In the genomic region with DNA sequence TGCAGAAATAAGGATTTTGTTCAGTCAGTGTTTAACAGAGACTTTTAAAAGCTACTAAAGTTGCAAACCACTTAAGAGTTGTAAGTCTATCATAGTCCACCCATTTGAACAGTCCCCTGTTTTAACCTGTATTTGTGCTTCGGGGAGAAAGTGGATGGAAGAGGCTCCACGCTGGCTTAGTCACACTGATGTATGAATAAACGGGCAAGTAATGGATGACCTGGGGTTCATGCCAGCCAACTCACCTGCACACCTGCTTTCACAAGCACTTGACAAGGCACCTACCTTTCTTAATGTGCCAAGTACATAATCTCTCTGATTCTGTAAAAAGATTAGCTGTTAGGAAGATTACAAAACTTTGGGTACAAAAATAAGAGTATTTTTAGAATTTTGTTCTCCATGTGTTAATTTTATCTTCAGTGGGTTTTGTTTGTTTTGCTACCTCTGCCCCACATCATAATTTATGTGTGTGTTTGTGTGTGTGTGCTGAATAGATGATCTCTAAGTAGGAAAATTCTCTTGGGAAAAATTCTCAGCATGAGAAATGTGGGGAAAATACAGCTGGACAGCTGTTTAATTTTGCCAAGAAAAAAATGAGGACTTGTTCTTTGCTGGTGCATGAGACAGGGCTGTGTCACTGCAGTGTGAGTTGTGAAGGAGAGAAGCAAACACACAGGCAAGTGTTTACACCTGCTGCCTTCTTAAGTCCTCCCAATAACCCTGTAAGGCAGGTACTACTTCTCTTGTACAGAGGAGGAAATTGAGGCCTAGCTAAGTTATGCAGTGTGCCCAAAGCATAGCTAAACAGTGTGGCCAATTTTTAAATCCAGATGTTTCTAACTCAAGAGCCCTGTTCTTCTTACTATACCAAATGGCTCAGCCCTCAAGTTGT, we compare ENCODE assay signal across 29 cellular contexts. TPM values are rescaled to one million over a fixed set of nuclear protein-coding genes. Genes with fewer than 3 reads are reported as not detected.
DNase-seq lines count a peak whose midpoint lies in the region; ATAC-seq and TF ChIP-seq lines count a peak whose summit lies in the region.
"Had no signal": no experiment of that assay in that cellular context is flagged by ENCODE, and none has a peak within 500 bp of the region (broad histone marks: within the 10 kb centered on the region; RNA-seq: fewer than 3 reads in every experiment).

No MANE protein-coding gene starts in this region.

- H3K36me3 ChIP-seq in RWPE2 (ENCODE audit: low read depth) (0 out of 2 replicates have a peak, but pooled peaks cover 2% of the 10 kb centered on the region), left ventricle myocardium inferior (no peaks in the 10 kb centered on the region)
- H3K36me3 ChIP-seq: esophagus squamous epithelium, transverse colon had no signal

- H3K27me3 ChIP-seq in RWPE2 (ENCODE audit: insufficient read depth, poor library complexity, severe bottlenecking) (no peaks in the 10 kb centered on the region), left ventricle myocardium inferior (ENCODE audit: low read depth) (no peaks in the 10 kb centered on the region)
- H3K27me3 ChIP-seq: body of pancreas, esophagus squamous epithelium, SJSA1, transverse colon had no signal

- no peaks in the 10 kb centered on the region for H3K9me3 ChIP-seq in RWPE2 (ENCODE audit: severe bottlenecking)
- no peaks in the 10 kb centered on the region for H3K9me3 ChIP-seq in left ventricle myocardium inferior (replicated peaks)
- H3K9me3 ChIP-seq: body of pancreas, esophagus squamous epithelium, SJSA1, transverse colon had no signal

- intact Hi-C loops in left ventricle myocardium inferior (cut with micrococcal nuclease): loop anchor here (5.0 to 10.0 kb wide), 2 partner anchors 190 to 543 kb away; no protein-coding TSS in a partner anchor

- H3K27ac ChIP-seq in RWPE2 (ENCODE audit: poor library complexity, severe bottlenecking) (peak overlapping the region; percentile 8), left ventricle myocardium inferior (replicated peaks) (peak overlapping the region; percentile 51), substantia nigra (ENCODE audit: low read depth, low read length, poor library complexity, severe bottlenecking) (peak overlapping the region; percentile 64)
- H3K27ac ChIP-seq: body of pancreas, GM23248, parathyroid adenoma, SJSA1 had no signal

- H3K4me1 ChIP-seq in RWPE2 (ENCODE audit: insufficient read depth, poor library complexity, severe bottlenecking) (peaks cover 11% of the 10 kb centered on the region), left ventricle myocardium inferior (peaks cover 52% of the 10 kb centered on the region)
- H3K4me1 ChIP-seq: body of pancreas, parathyroid adenoma had no signal

- ATAC-seq in RWPE2 (ENCODE audit: low read depth): peak; percentile 69
- ATAC-seq: activated CD4-positive, CD25-positive, alpha-beta regulatory T cell treated with anti-CD3 and anti-CD28 coated beads, Interleukin-2, amount 50 U/mL, for 24 hours; body of pancreas; Panc1; stimulated activated naive CD8-positive, alpha-beta T cell treated with anti-CD3 and anti-CD28 coated beads, Interleukin-15, amount 100 ng/mL, for 72 hours; T-cell had no signal

- H3K4me3 ChIP-seq in RWPE2 (ENCODE audit: severe bottlenecking): no peak overlapping the region
- no peak overlapping the region for H3K4me3 ChIP-seq in left ventricle myocardium inferior
- H3K4me3 ChIP-seq: body of pancreas, esophagus squamous epithelium, GM23248, lung, SJSA1, transverse colon had no signal

- TF ChIP-seq CTCF in RWPE2 (IDR thresholded peaks at IDR 0.05; ENCODE audit: poor library complexity, severe bottlenecking) (no peak), left ventricle myocardium inferior (IDR thresholded peaks at IDR 0.05; ENCODE audit: borderline replicate concordance) (no peak)

- peak; percentile 16 for DNase-seq in NCI-H510A treated with DMSO at 0.1 percent for 48 hours (lab: John Stamatoyannopoulos, UW)
- no peak for DNase-seq in NCI-H510A (lab: John Stamatoyannopoulos, UW)
- DNase-seq in RWPE2 (ENCODE audit: low spot score): no peak
- DNase-seq in left ventricle myocardium inferior: no peak
- no peak for DNase-seq in substantia nigra (lab: John Stamatoyannopoulos, UW)
- DNase-seq in NCI-H2196 (lab: John Stamatoyannopoulos, UW; ENCODE audit: unreplicated experiment): no peak
- DNase-seq in NCI-H1417 treated with DMSO at 0.1 percent for 48 hours (lab: John Stamatoyannopoulos, UW): no peak
- DNase-seq in NCI-H2171 treated with DMSO at 0.1 percent for 48 hours (lab: John Stamatoyannopoulos, UW): no peak
- DNase-seq: activated CD4-positive, alpha-beta memory T cell treated with anti-CD3 and anti-CD28 coated beads, Interleukin-2, amount 10 ng/mL, durations not matched to agents 7 days and 5 days; activated effector memory CD4-positive, alpha-beta T cell treated with Interleukin-2 at 50 U/mL for 16 hours; activated T-cell treated with anti-CD3 and anti-CD28 coated beads for 4 hours; body of pancreas; DMS153; effector memory CD4-positive, alpha-beta T cell; esophagus squamous epithelium; GM23248; islet precursor cell; KG1; NCI-H1694 treated with DMSO at 0.1 percent for 48 hours; NCI-H446; NK-92 treated with Interleukin-12 subunit alpha and Interleukin-12 subunit beta, amount 100 ng/mL, for 24 hours; stimulated activated naive CD8-positive, alpha-beta T cell treated with anti-CD3 and anti-CD28 coated beads, Interleukin-15, amount 100 ng/mL, for 72 hours; T-cell; transverse colon had no signal

RNA-seq across cellular contexts. Expression of a gene that starts 32.3 kb away (rescaled TPM):
- total RNA-seq in left ventricle myocardium inferior: 62.6 TPM

Comparison
In these comparisons a context has a peak if more than half of its experiments do, and no peak if none do; other contexts are left out.
1. H3K27ac ChIP-seq: peak in every context shown above with its lines; median percentile 64 in substantia nigra; 51 in left ventricle myocardium inferior; 8 in RWPE2.